8 cellular contexts compared by ENCODE assay signal in genomic region chr16:9139965-9140364, GRCh38. TPM values are rescaled to one million over a fixed set of nuclear protein-coding genes. Genes with fewer than 3 reads are reported as not detected.
DNase-seq lines count a peak whose midpoint lies in the region; ATAC-seq, FAIRE-seq and TF ChIP-seq lines count a peak whose summit lies in the region.

No MANE protein-coding gene starts in this region.

- no peak overlapping the region for H3K9ac ChIP-seq in kidney (ENCODE audit: low read length in 2 of 2)

- H4K20me1 ChIP-seq in OCI-LY7 (ENCODE audit: insufficient read depth, low read length): no peaks in the 10 kb centered on the region

- peak overlapping the region; percentile 40; the same call in 1 of the 2 replicates for H3K4me2 ChIP-seq in OCI-LY7 (ENCODE audit: low read length)

- ATAC-seq in right cardiac atrium (peak; percentile 63), GM18520 (IDR thresholded peaks at IDR 0.05; ENCODE audit: unreplicated experiment) (no peak)

- H3K36me3 ChIP-seq in OCI-LY7 (ENCODE audit: insufficient read depth, low read length): no peaks in the 10 kb centered on the region
- no peaks in the 10 kb centered on the region for H3K36me3 ChIP-seq in kidney (ENCODE audit: control insufficient read depth in 1 of 2, insufficient read depth in 2 of 2, low read length in 2 of 2)
- H3K36me3 ChIP-seq in esophagus squamous epithelium: no peaks in the 10 kb centered on the region

- DNase-seq in G401 (ENCODE audit: low spot score) (peak; percentile 47), H4 (ENCODE audit: low spot score) (peak; percentile 27), OCI-LY7 (ENCODE audit: low spot score) (peak; percentile 79), right cardiac atrium (no peak), kidney (no peak), esophagus squamous epithelium (lab: John Stamatoyannopoulos, UW) (no peak)
- no peak for DNase-seq in stimulated activated naive CD4-positive, alpha-beta T cell treated with Interleukin-2 at 50 U/mL for 16 hours (lab: John Stamatoyannopoulos, UW)

- POLR2A ChIA-PET in OCI-LY7 (lab: Charles Lee): no interaction called here

- H2AFZ ChIP-seq in OCI-LY7 (ENCODE audit: low read length): peak overlapping the region; percentile 66; the same call in 1 of the 2 replicates

- TF ChIP-seq CTCF in OCI-LY7 (conservative IDR thresholded peaks at IDR 0.05; ENCODE audit: low read length): no peak
- no peak for TF ChIP-seq CTCF in kidney (IDR thresholded peaks at IDR 0.05; ENCODE audit: borderline replicate concordance, extremely low read depth, insufficient read depth)
- no peak for TF ChIP-seq CTCF in esophagus squamous epithelium (IDR thresholded peaks at IDR 0.05)

- peaks cover 32% of the 10 kb centered on the region for H3K4me1 ChIP-seq in OCI-LY7 (ENCODE audit: insufficient read depth, low read length, poor library complexity, severe bottlenecking)
- no peaks in the 10 kb centered on the region for H3K4me1 ChIP-seq in right cardiac atrium (ENCODE audit: control insufficient read depth, insufficient read depth, low read length)
- peaks cover 0 to 5% of the 10 kb centered on the region in 2 donors for H3K4me1 ChIP-seq in kidney (ENCODE audit: control insufficient read depth in 1 of 2, insufficient read depth in 1 of 2, low read depth in 1 of 2, low read length in 2 of 2)
- peaks cover 0 to 17% (median 6%) of the 10 kb centered on the region in 3 donors for H3K4me1 ChIP-seq in esophagus squamous epithelium

- peak overlapping the region; percentile 7 for H3K4me3 ChIP-seq in OCI-LY7 (ENCODE audit: low read depth, low read length, poor library complexity, severe bottlenecking)
- H3K4me3 ChIP-seq in right cardiac atrium (ENCODE audit: low read length): no peak overlapping the region
- no peak overlapping the region for H3K4me3 ChIP-seq in kidney (ENCODE audit: low read length in 2 of 2)
- no peak overlapping the region for H3K4me3 ChIP-seq in esophagus squamous epithelium

- H3K27ac ChIP-seq in OCI-LY7 (ENCODE audit: low read depth, low read length, poor library complexity, severe bottlenecking) (no peak overlapping the region), right cardiac atrium (ENCODE audit: low read length) (no peak overlapping the region), kidney (ENCODE audit: low read depth in 2 of 2, low read length in 2 of 2) (no peak overlapping the region), esophagus squamous epithelium (no peak overlapping the region)

- CTCF ChIA-PET in OCI-LY7 (lab: Charles Lee; ENCODE audit: unreplicated experiment): no interaction called here

- H3K9me2 ChIP-seq in OCI-LY7 (ENCODE audit: insufficient read depth, low read length): no peaks in the 10 kb centered on the region

- FAIRE-seq in kidney (lab: Jason Lieb, UNC): no peak

- no peaks in the 10 kb centered on the region for H3K27me3 ChIP-seq in right cardiac atrium (ENCODE audit: control insufficient read depth, insufficient read depth)
- no peaks in the 10 kb centered on the region for H3K27me3 ChIP-seq in esophagus squamous epithelium

- TF ChIP-seq POLR2A in esophagus squamous epithelium (IDR thresholded peaks at IDR 0.05): no peak

- WGBS in right cardiac atrium: 90% methylated on average over 7 of the region's 7 CpGs
- 88 to 93% methylated on average over 7 of the region's 7 CpGs for WGBS in esophagus squamous epithelium, 2 donors

- intact Hi-C loops in OCI-LY7 (cut with micrococcal nuclease; ENCODE audit: unreplicated experiment): loop anchor here (1.0 to 10.0 kb wide), 5 partner anchors 85 to 273 kb away; partner anchors contain the start of genes CARHSP1 and LITAFD
- intact Hi-C loops in right cardiac atrium (cut with DNase I): no loop called here
- intact Hi-C loops in kidney (cut with DNase I): no loop called here
- intact Hi-C loops in esophagus squamous epithelium (cut with DNase I): no loop called here

- no peaks in the 10 kb centered on the region for H3K79me2 ChIP-seq in OCI-LY7 (ENCODE audit: insufficient read depth, low read depth, low read length)

- H3K9me3 ChIP-seq in OCI-LY7 (ENCODE audit: low read length) (no peaks in the 10 kb centered on the region), right cardiac atrium (ENCODE audit: control insufficient read depth, low read length) (no peaks in the 10 kb centered on the region), kidney (ENCODE audit: control insufficient read depth in 1 of 2, low read length in 2 of 2) (no peaks in the 10 kb centered on the region), esophagus squamous epithelium (no peaks in the 10 kb centered on the region)

- BruUV-seq in OCI-LY7 (replicated peaks; lab: Mats Ljungman, UMichigan): no TSS peak

- in situ Hi-C loops in G401 (cut with HindIII; ENCODE audit: low sequenced_read_pairs): no loop called here

RNA-seq across cellular contexts. Expression of gene HAPSTR1, which starts 48.5 kb away (rescaled TPM):
- 36.7 and 56.3 TPM in 2 replicates for total RNA-seq in G401 (2014; rRNA removed; shearing (Covaris generic))
- 37.0 and 45.7 TPM in 2 replicates for total RNA-seq in H4 (2014; rRNA removed; shearing (Covaris generic))
- total RNA-seq in OCI-LY7 (2014; rRNA removed; shearing (Covaris generic)): 50.9 and 51.5 TPM in 2 replicates
- total RNA-seq in OCI-LY7 (2022) (71.5 and 77.9 TPM in 2 replicates), right cardiac atrium (10 to 100 TPM; 39.7 to 50.9 (median 45.1) TPM), kidney (77.0 TPM), esophagus squamous epithelium (10 to 100 TPM; 37.8 to 59.8 (median 47.0) TPM)
- polyA plus RNA-seq in right cardiac atrium (14.4 TPM), kidney (ENCODE audit: insufficient read depth, low read depth, low replicate concordance) (14.7 TPM)

Comparison
In these comparisons a context has a peak if more than half of its experiments do, and no peak if none do; other contexts are left out.
1. DNase-seq: peak in G401 (single experiment), H4 (single experiment) and OCI-LY7 (single experiment); none in right cardiac atrium (0 of 3), stimulated activated naive CD4-positive, alpha-beta T cell treated with Interleukin-2 at 50 U/mL for 16 hours (single experiment), kidney (single experiment) and esophagus squamous epithelium (single experiment).